Comparison of ENCODE assay signal across 7 cellular contexts in the genomic region with DNA sequence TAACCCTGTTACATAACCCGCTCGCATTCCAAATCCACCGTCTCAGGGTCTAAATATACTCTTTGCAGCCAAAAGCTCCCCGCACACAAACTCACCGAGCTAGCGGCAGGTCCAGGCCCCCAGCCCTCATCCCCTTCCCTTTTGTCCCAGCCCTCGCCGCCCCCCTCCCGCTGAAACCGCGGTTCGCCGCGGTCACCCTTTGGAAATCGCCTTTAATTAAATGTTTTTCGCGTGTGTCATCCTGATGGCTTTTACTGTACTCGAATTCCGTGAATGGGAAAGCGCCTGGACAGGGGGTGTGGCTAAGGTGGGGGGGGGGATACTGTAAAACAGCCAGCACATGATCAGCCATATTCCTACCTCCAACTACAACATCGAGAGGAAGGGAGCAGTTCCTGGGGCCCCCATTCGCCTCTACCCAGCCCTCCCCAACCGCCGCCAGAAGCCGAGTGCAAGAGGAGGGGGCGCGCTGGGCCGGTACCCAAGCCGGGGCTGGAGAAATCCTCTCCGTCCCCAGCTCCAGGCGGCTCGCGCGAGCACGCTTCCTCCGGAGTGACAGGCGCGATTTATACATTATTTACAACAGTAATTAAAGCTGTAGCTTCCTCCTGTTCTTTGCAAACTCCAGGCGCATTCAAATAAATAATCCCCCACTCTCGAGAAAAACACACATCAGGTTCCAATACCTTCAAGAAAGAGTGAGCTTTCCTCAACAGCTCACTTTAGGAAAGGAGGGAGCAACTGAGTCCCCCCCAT. TPM values are rescaled to one million over a fixed set of nuclear protein-coding genes. Genes with fewer than 3 reads are reported as not detected.
DNase-seq lines count a peak whose midpoint lies in the region; ATAC-seq and TF ChIP-seq lines count a peak whose summit lies in the region.

No MANE protein-coding gene starts in this region.

- peak overlapping the region; percentile 72 for H3K9ac ChIP-seq in ES-I3 (ENCODE audit: low read depth, low read length)

- H3K36me3 ChIP-seq in ES-I3 (ENCODE audit: insufficient read depth, low read length), result no peaks in the 10 kb centered on the region
- no peaks in the 10 kb centered on the region for H3K36me3 ChIP-seq in suprapubic skin

- TF ChIP-seq EP300 in suprapubic skin (IDR thresholded peaks at IDR 0.05), result no peak

- peaks cover 4% of the 10 kb centered on the region for H3K27me3 ChIP-seq in suprapubic skin

- intact Hi-C loops in left colon (cut with DNase I, micrococcal nuclease), result no loop called here

- H3K9me3 ChIP-seq in ES-I3 (ENCODE audit: control insufficient read depth, insufficient read depth, low read length) (no peaks in the 10 kb centered on the region), suprapubic skin (no peaks in the 10 kb centered on the region)

- peak; percentile 13 for DNase-seq in NCI-H1694 (lab: John Stamatoyannopoulos, UW)
- peak; percentile 75 for DNase-seq in cerebellum (ENCODE audit: low spot score)
- peak in 1 of 2 donors; percentile 16 for DNase-seq in left colon
- peak in 1 of 2 donors; percentile 61 for DNase-seq in suprapubic skin (ENCODE audit: low spot score in 2 of 2)

- peak overlapping the region; percentile 1 for H3K27ac ChIP-seq in suprapubic skin

- H3K4me3 ChIP-seq in suprapubic skin, result peak overlapping the region; percentile 63

- no peak for TF ChIP-seq CTCF in suprapubic skin (IDR thresholded peaks at IDR 0.05)

- no peak for TF ChIP-seq POLR2A in suprapubic skin (IDR thresholded peaks at IDR 0.05)

- under 1% methylated on average over 26 of the region's 40 CpGs for WGBS in suprapubic skin

- peak; percentile 58 for ATAC-seq in left colon
- no peak for ATAC-seq in GM21723 (IDR thresholded peaks at IDR 0.05; ENCODE audit: unreplicated experiment)
- no peak for ATAC-seq in GM19324 (IDR thresholded peaks at IDR 0.05; ENCODE audit: low FRiP score, unreplicated experiment)

- H3K4me1 ChIP-seq in ES-I3 (ENCODE audit: insufficient read depth, low read length) (peaks cover 15% of the 10 kb centered on the region), suprapubic skin (peaks cover 31% of the 10 kb centered on the region)

RNA-seq across cellular contexts. Expression of a gene that starts 1.7 kb away (rescaled TPM):
- 312 TPM for total RNA-seq in cerebellum
- total RNA-seq in left colon, result 1 to 10 TPM; 3.9 to 7.4 TPM
- total RNA-seq in suprapubic skin, result 1,000 to 10,000 TPM in 1 of 4 donors, 100 to 1,000 TPM in 3; 379 to 1,003 (median 527) TPM

Comparison
In these comparisons a context has a peak if more than half of its experiments do, and no peak if none do; other contexts are left out.
1. RNA of a gene that starts 1.7 kb away (total RNA-seq): 379 to 1,003 TPM in suprapubic skin and 312 TPM in cerebellum (single experiment); 3.9 to 7.4 TPM in left colon; every median in the first group is over 10 times any median in the second.